In the genomic region with DNA sequence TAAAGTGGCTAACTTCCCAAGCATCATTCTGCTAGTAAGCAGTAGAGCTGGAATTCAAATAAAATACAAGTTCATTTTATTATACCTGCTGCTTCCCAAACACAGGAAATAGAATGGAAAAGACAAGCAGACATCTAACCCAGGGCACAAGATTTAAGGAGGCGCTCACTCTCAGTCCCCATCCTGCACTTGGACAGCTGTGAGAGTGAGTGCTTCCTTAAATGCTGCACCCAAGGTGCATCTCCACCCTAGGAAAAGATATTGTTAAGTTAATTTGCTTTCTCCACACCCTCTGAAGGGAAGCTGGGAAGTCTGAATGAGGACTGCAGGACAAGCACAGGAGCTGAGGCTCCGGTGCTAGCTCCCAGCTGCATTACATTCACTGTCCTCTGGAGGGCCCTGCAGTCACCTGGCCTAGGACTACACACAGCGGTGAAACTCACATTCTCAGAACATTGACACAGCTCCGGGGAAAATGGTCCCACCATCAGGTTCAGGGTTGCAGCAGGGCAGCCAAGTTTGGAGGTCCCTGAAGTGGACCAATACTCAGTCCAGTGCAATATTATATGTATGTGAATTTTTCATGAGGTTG, we compare ENCODE assay signal across 8 cellular contexts. TPM values are rescaled to one million over a fixed set of nuclear protein-coding genes. Genes with fewer than 3 reads are reported as not detected.
DNase-seq lines count a peak whose midpoint lies in the region; ATAC-seq, FAIRE-seq and TF ChIP-seq lines count a peak whose summit lies in the region.

No MANE protein-coding gene starts in this region.

- no peaks in the 10 kb centered on the region for H3K9me3 Mint-ChIP-seq in CD4-positive, CD25-positive, alpha-beta regulatory T cell

- TF ChIP-seq CTCF in WI38 (IDR thresholded peaks at IDR 0.05; ENCODE audit: low read depth, low read length), result peak; percentile 59

- peaks cover 0 to 9% (median 3%) of the 10 kb centered on the region in 4 donors for H3K4me1 Mint-ChIP-seq in CD4-positive, CD25-positive, alpha-beta regulatory T cell

- DNase-seq in CD4-positive, CD25-positive, alpha-beta regulatory T cell, result peak in 1 of 3 donors; percentile 28
- DNase-seq in HCEC 1CT (peak; percentile 35), left kidney (ENCODE audit: low read depth, low spot score) (peak; percentile 26), LoVo (ENCODE audit: low spot score) (no peak), GM12892 (ENCODE audit: insufficient read length) (no peak), mucosa of gallbladder (ENCODE audit: low spot score) (no peak)

- no peaks in the 10 kb centered on the region for H3K27me3 ChIP-seq in CD4-positive, CD25-positive, alpha-beta regulatory T cell (ENCODE audit: control insufficient read depth, insufficient read depth, low read length)

- peak; percentile 31 to 47 for ATAC-seq in CD4-positive, CD25-positive, alpha-beta regulatory T cell (ENCODE audit: low read depth in 2 of 2)
- no peak for ATAC-seq in HG02588 (IDR thresholded peaks at IDR 0.05; ENCODE audit: unreplicated experiment)

- H3K4me3 ChIP-seq in CD4-positive, CD25-positive, alpha-beta regulatory T cell (ENCODE audit: low read depth, low read length), result no peak overlapping the region
- H3K4me3 ChIP-seq in WI38 (ENCODE audit: low read depth, low read length), result no peak overlapping the region

- H3K27me3 Mint-ChIP-seq in CD4-positive, CD25-positive, alpha-beta regulatory T cell, result no peaks in the 10 kb centered on the region

- no peak for TF ChIP-seq POLR2A in GM12892 (IDR thresholded peaks at IDR 0.05; ENCODE audit: low read depth, low read length)

- FAIRE-seq in GM12892 (lab: Jason Lieb, UNC), result no peak

- H3K27ac ChIP-seq in CD4-positive, CD25-positive, alpha-beta regulatory T cell (ENCODE audit: insufficient read depth, low read length, poor library complexity, severe bottlenecking), result no peak overlapping the region

- H3K36me3 Mint-ChIP-seq in CD4-positive, CD25-positive, alpha-beta regulatory T cell, result peaks cover 19% of the 10 kb centered on the region

- H3K4me3 Mint-ChIP-seq in CD4-positive, CD25-positive, alpha-beta regulatory T cell, result no peak overlapping the region

- no peak overlapping the region for H3K27ac Mint-ChIP-seq in CD4-positive, CD25-positive, alpha-beta regulatory T cell

- H3K4me1 ChIP-seq in CD4-positive, CD25-positive, alpha-beta regulatory T cell (ENCODE audit: control insufficient read depth, insufficient read depth, low read length, poor library complexity, severe bottlenecking), result no peaks in the 10 kb centered on the region

- H3K9me3 ChIP-seq in CD4-positive, CD25-positive, alpha-beta regulatory T cell (ENCODE audit: control insufficient read depth in 2 of 2, low read length in 2 of 2), result no peaks in the 10 kb centered on the region

- H3K36me3 ChIP-seq in CD4-positive, CD25-positive, alpha-beta regulatory T cell (ENCODE audit: control insufficient read depth, insufficient read depth, low read length), result peaks cover 23% of the 10 kb centered on the region

RNA-seq across cellular contexts. Expression of a gene that starts 14.2 kb away (rescaled TPM):
- 12.1 TPM for total RNA-seq in CD4-positive, CD25-positive, alpha-beta regulatory T cell
- 10 to 100 TPM; 18.4 to 26.3 (median 21.8) TPM for polyA plus RNA-seq in CD4-positive, CD25-positive, alpha-beta regulatory T cell
- 0.85 TPM for polyA plus RNA-seq in GM12892 (2012; ENCODE audit: missing spikeins)
- total RNA-seq in mucosa of gallbladder, result 90.2 TPM

RNA-seq across cellular contexts. Expression of a gene that starts 33.9 kb away (rescaled TPM):
- not detected for total RNA-seq in CD4-positive, CD25-positive, alpha-beta regulatory T cell
- polyA plus RNA-seq in CD4-positive, CD25-positive, alpha-beta regulatory T cell, result 1 to 10 TPM in 3 of 4 donors, not detected in 1; 1.1 to 1.5 (median 1.3) TPM
- polyA plus RNA-seq in GM12892 (2012; ENCODE audit: missing spikeins), result not detected
- not detected for total RNA-seq in mucosa of gallbladder

RNA-seq across cellular contexts. Expression of a gene that starts 58.3 kb away (rescaled TPM):
- total RNA-seq in CD4-positive, CD25-positive, alpha-beta regulatory T cell, result 4.5 TPM
- polyA plus RNA-seq in CD4-positive, CD25-positive, alpha-beta regulatory T cell, result 1 to 10 TPM; 1.3 to 3.0 (median 2.1) TPM
- 0.66 TPM for polyA plus RNA-seq in GM12892 (2012; ENCODE audit: missing spikeins)
- 6.6 TPM for total RNA-seq in mucosa of gallbladder

Comparison
In these comparisons a context has a peak if more than half of its experiments do, and no peak if none do; other contexts are left out.
1. DNase-seq: peak in HCEC 1CT (single experiment) and left kidney (single experiment); none in LoVo (single experiment), GM12892 (single experiment) and mucosa of gallbladder (single experiment).